Comparison of ENCODE assay signal across 15 cellular contexts in genomic region chr3:50373865-50374188, GRCh38.
"Had no signal": no experiment of that assay in that cellular context is flagged by ENCODE, and none has a peak within 500 bp of the region (broad histone marks: within the 10 kb centered on the region; RNA-seq: fewer than 3 reads in every experiment).

No MANE protein-coding gene starts in this region.

- H3K4me1 ChIP-seq: uterus had no signal

- H2AFZ ChIP-seq: hepatocyte had no signal

- H3K4me3 ChIP-seq: coronary artery, hepatocyte, uterus had no signal

- H3K4me3 Mint-ChIP-seq: natural killer cell had no signal

- H3K36me3 ChIP-seq: neutrophil, uterus had no signal

- H3K27ac ChIP-seq: coronary artery, hepatocyte, neutrophil, uterus had no signal

- H3K79me2 ChIP-seq: hepatocyte had no signal

- H3K4me2 ChIP-seq: hepatocyte had no signal

- H3K27me3 ChIP-seq: hepatocyte, uterus had no signal

- ATAC-seq: left colon, natural killer cell, sciatic nerve had no signal

- H3K27ac Mint-ChIP-seq: natural killer cell had no signal

- H3K9me3 ChIP-seq: neutrophil, uterus had no signal

- H3K9me3 Mint-ChIP-seq: natural killer cell had no signal

- H3K36me3 Mint-ChIP-seq: natural killer cell had no signal

- DNase-seq: effector CD4-positive, alpha-beta T cell; foreskin melanocyte; head of caudate nucleus; left colon; natural killer cell; posterior cingulate gyrus; stimulated activated CD4-positive, alpha-beta T cell treated with anti-CD3 and anti-CD28 coated beads, Interleukin-2, amount 100 ng/mL, for 24 hours; stimulated activated CD4-positive, alpha-beta T cell treated with anti-CD3 and anti-CD28 coated beads, Interleukin-4, amount 100 ng/mL, for 4 hours; stimulated activated naive CD4-positive, alpha-beta T cell treated with Interleukin-2 at 50 U/mL for 16 hours; trophoblast cell; uterus had no signal
